Comparison of ENCODE assay signal across 19 cellular contexts in genomic region chr4:23235613-23236390, GRCh38.
DNase-seq lines count a peak whose midpoint lies in the region; ATAC-seq and TF ChIP-seq lines count a peak whose summit lies in the region.
"Had no signal": no experiment of that assay in that cellular context is flagged by ENCODE, and none has a peak within 500 bp of the region (broad histone marks: within the 10 kb centered on the region; RNA-seq: fewer than 3 reads in every experiment).

No MANE protein-coding gene starts in this region.

- H3K4me1 Mint-ChIP-seq in endodermal cell: peaks cover 32% of the 10 kb centered on the region
- H3K4me1 Mint-ChIP-seq: natural killer cell had no signal

- 22% methylated on average over 5 of the region's 5 CpGs; no CpG with 5 or more reads in 1 of the 2 experiments for WGBS in endodermal cell (ENCODE audit: insufficient coverage in 1 of 2, insufficient read length in 1 of 2), 2 experiments

- no peak overlapping the region for H3K27ac Mint-ChIP-seq in endodermal cell
- H3K27ac Mint-ChIP-seq: activated CD4-positive, alpha-beta memory T cell treated with anti-CD3 and anti-CD28 coated beads for 36 hours; natural killer cell had no signal

- in situ Hi-C loops in gastrocnemius medialis (cut with MboI; ENCODE audit: low sequenced_read_pairs in 4 of 4): no loop called here

- H3K9me3 ChIP-seq in NT2/D1 (ENCODE audit: insufficient read depth, low read length) (no peaks in the 10 kb centered on the region), endodermal cell (ENCODE audit: control insufficient read depth, low read length) (no peaks in the 10 kb centered on the region), gastrocnemius medialis (no peaks in the 10 kb centered on the region)

- H3K4me1 ChIP-seq in NT2/D1 (ENCODE audit: insufficient read depth, insufficient read length) (no peaks in the 10 kb centered on the region), endodermal cell (ENCODE audit: control insufficient read depth, insufficient read depth, low read length) (peaks cover 12% of the 10 kb centered on the region), gastrocnemius medialis (peaks cover 14 to 29% of the 10 kb centered on the region in 2 donors)
- H3K4me1 ChIP-seq: parathyroid adenoma had no signal

- DNase-seq in NT2/D1 (ENCODE audit: low read depth, low spot score): peak; percentile 30
- DNase-seq in endodermal cell: peak; percentile 68
- peak; percentile 62 for DNase-seq in kidney tubule cell (ENCODE audit: low spot score)
- DNase-seq in gastrocnemius medialis: peak; percentile 10 to 47
- no peak for DNase-seq in NCI-H524 treated with DMSO at 0.1 percent for 48 hours (lab: John Stamatoyannopoulos, UW)
- DNase-seq: activated CD4-positive, alpha-beta memory T cell treated with anti-CD3 and anti-CD28 coated beads for 36 hours; activated effector memory CD4-positive, alpha-beta T cell treated with Interleukin-2 at 50 U/mL for 16 hours; Calu3; caudate nucleus; dermis blood vessel endothelial cell; natural killer cell; NCI-H1694; NCI-H2171 treated with DMSO at 0.1 percent for 48 hours; NCI-H526 treated with DMSO at 0.1 percent for 48 hours had no signal

- TF ChIP-seq CTCF in endodermal cell (conservative IDR thresholded peaks at IDR 0.05) (no peak), gastrocnemius medialis (IDR thresholded peaks at IDR 0.05 in 4 of 5, conservative IDR thresholded peaks at IDR 0.05 in 1 of 5) (no peak)

- no peaks in the 10 kb centered on the region for H3K9me3 Mint-ChIP-seq in endodermal cell

- H3K4me3 ChIP-seq in NT2/D1 (ENCODE audit: insufficient read length, low read depth) (no peak overlapping the region), endodermal cell (ENCODE audit: low read length) (peak overlapping the region; percentile 32), gastrocnemius medialis (peak overlapping the region in 3 of 4 donors; percentile 5 to 29 (median 24))
- H3K4me3 ChIP-seq: K562 had no signal

- H3K36me3 ChIP-seq in NT2/D1 (ENCODE audit: insufficient read depth, insufficient read length, low read length) (no peaks in the 10 kb centered on the region), endodermal cell (ENCODE audit: control insufficient read depth, insufficient read depth, low read length) (no peaks in the 10 kb centered on the region), gastrocnemius medialis (no peaks in the 10 kb centered on the region)

- H3K9ac ChIP-seq in NT2/D1 (ENCODE audit: insufficient read length, low read depth): no peak overlapping the region
- no peak overlapping the region for H3K9ac ChIP-seq in endodermal cell (ENCODE audit: extremely low read depth, low read length, poor library complexity, severe bottlenecking)
- H3K9ac ChIP-seq: parathyroid adenoma had no signal

- H3K4me3 Mint-ChIP-seq in endodermal cell: no peak overlapping the region
- H3K4me3 Mint-ChIP-seq: activated CD4-positive, alpha-beta memory T cell treated with anti-CD3 and anti-CD28 coated beads for 36 hours; natural killer cell had no signal

- no peak for TF ChIP-seq POLR2A in gastrocnemius medialis (IDR thresholded peaks at IDR 0.05)

- ATAC-seq in gastrocnemius medialis (peak; percentile 68 to 74), HG03457 (IDR thresholded peaks at IDR 0.05; ENCODE audit: unreplicated experiment) (no peak), GM21447 (IDR thresholded peaks at IDR 0.05; ENCODE audit: unreplicated experiment) (no peak)
- ATAC-seq: K562, natural killer cell had no signal

- H3K27ac ChIP-seq in endodermal cell (ENCODE audit: low read depth, low read length) (no peak overlapping the region), gastrocnemius medialis (peak overlapping the region in 3 of 4 donors; percentile 26 to 49 (median 44))
- H3K27ac ChIP-seq: C4-2B, parathyroid adenoma had no signal

- no peaks in the 10 kb centered on the region for H3K27me3 Mint-ChIP-seq in endodermal cell (ENCODE audit: insufficient read depth)
- H3K27me3 Mint-ChIP-seq: activated CD4-positive, alpha-beta memory T cell treated with anti-CD3 and anti-CD28 coated beads for 36 hours had no signal

- intact Hi-C loops in gastrocnemius medialis (cut with DNase I; ENCODE audit: low total_unique reads): loop anchor here (2.0 kb wide), 1 partner anchor 55 kb away; no protein-coding TSS in a partner anchor

- H3K36me3 Mint-ChIP-seq in endodermal cell (ENCODE audit: low read depth): no peaks in the 10 kb centered on the region
- H3K36me3 Mint-ChIP-seq: activated CD4-positive, alpha-beta memory T cell treated with anti-CD3 and anti-CD28 coated beads for 36 hours had no signal

- H3K27me3 ChIP-seq in NT2/D1 (ENCODE audit: insufficient read depth, insufficient read length) (no peaks in the 10 kb centered on the region), endodermal cell (ENCODE audit: control insufficient read depth, insufficient read depth, low read length, poor library complexity, severe bottlenecking) (no peaks in the 10 kb centered on the region), gastrocnemius medialis (no peaks in the 10 kb centered on the region)

Comparison
In these comparisons a context has a peak if more than half of its experiments do, and no peak if none do; other contexts are left out.
1. ATAC-seq: peak in gastrocnemius medialis (2 of 2); none in HG03457 (single experiment) and GM21447 (single experiment).